ENCODE assay signal across 8 cellular contexts in the genomic region with DNA sequence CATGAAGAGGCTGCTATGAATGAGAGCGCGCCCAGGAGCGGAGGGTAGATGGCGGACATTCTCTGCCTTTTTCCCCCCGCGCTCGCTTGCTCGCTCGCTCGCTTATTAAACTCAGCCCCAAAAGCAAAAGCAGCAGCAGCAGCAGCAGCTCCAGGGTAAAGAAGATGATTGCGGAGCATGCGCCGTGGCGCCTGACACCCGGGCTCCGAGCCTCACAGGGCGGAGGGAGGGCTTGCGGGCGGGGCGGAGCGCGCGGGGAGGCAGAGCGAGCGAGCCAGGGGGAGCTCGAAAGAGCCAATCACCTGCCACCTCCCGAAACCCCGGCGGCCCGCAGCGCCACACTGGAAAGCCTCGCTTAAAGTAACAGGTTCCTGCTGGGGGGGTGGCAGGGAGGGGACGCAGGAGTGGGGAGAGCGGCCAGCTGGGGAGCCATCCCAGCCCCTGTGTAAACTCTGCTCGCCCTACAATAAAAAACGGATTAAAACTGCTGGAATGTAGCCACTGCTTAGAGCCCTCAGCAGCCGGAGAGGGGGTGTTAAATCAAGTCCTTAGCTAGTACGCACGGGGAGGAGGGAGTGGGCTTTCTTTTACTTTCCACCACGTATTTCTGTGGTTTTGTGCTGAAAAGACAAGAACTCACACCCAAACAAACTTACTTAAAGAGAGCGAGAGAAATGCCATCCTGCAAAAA. TPM values are rescaled to one million over a fixed set of nuclear protein-coding genes. Genes with fewer than 3 reads are reported as not detected.
A peak's percentile ranks its signal among the peaks of the same experiment; 100 is the strongest.
DNase-seq lines count a peak whose midpoint lies in the region; FAIRE-seq and TF ChIP-seq lines count a peak whose summit lies in the region.

A gene (minus strand): TSS at position 170 of the 691 bp plus-strand sequence.

- peak within 1 kb of the TSS; percentile 97 for H3K4me2 ChIP-seq in Loucy (ENCODE audit: low read depth, low read length, poor library complexity, severe bottlenecking)

- H3K27ac ChIP-seq in neutrophil, result peak within 1 kb of the TSS; percentile 27

- H3K4me1 ChIP-seq in Loucy (ENCODE audit: insufficient read depth, low read length, poor library complexity, severe bottlenecking), result peaks cover 43% of the 10 kb centered on the region
- H3K4me1 ChIP-seq in neutrophil (ENCODE audit: control insufficient read depth in 1 of 2, insufficient read depth in 1 of 2, low read depth in 1 of 2, low read length in 1 of 2), result peaks cover 42 to 45% of the 10 kb centered on the region in 2 experiments

- peaks cover 43% of the 10 kb centered on the region for H3K79me2 ChIP-seq in Loucy (ENCODE audit: insufficient read depth, low read length)

- peaks cover 32% of the 10 kb centered on the region for H4K20me1 ChIP-seq in Loucy (ENCODE audit: insufficient read depth, low read length, poor library complexity, severe bottlenecking)

- no peaks in the 10 kb centered on the region for H3K9me3 ChIP-seq in Loucy (ENCODE audit: insufficient read depth, low read depth, low read length)
- no peaks in the 10 kb centered on the region for H3K9me3 ChIP-seq in neutrophil

- no peak for TF ChIP-seq POLR2A in H54 (IDR thresholded peaks at IDR 0.05; ENCODE audit: low read depth, low read length)

- FAIRE-seq in H54 (lab: Jason Lieb, UNC) (peak; percentile 93), frontal cortex (lab: Jason Lieb, UNC) (no peak)

- no peaks in the 10 kb centered on the region for H3K9me2 ChIP-seq in Loucy (replicated peaks; ENCODE audit: low read depth, low read length)

- H3K27me3 ChIP-seq in Loucy (ENCODE audit: insufficient read depth, low read length, poor library complexity, severe bottlenecking) (no peaks in the 10 kb centered on the region), neutrophil (peaks cover 72% of the 10 kb centered on the region)

- H3F3A ChIP-seq in Loucy (ENCODE audit: low read depth), result peaks cover 3% of the 10 kb centered on the region; the same call in 1 of the 2 replicates

- peak within 1 kb of the TSS; percentile 87 for H3K4me3 ChIP-seq in Loucy (ENCODE audit: low read length, poor library complexity, severe bottlenecking)
- H3K4me3 ChIP-seq in neutrophil (ENCODE audit: low read depth in 1 of 2, low read length in 1 of 2), result peak within 1 kb of the TSS; percentile 62 to 79

- H3K36me3 ChIP-seq in Loucy (ENCODE audit: insufficient read depth, low read length) (no peaks in the 10 kb centered on the region), neutrophil (no peaks in the 10 kb centered on the region)

- DNase-seq in ELF-1 (ENCODE audit: low read depth, low spot score) (peak; percentile 94), H54 (ENCODE audit: insufficient read length, low spot score) (peak; percentile 94), SHP77 treated with DMSO at 0.1 percent for 48 hours (lab: John Stamatoyannopoulos, UW) (peak; percentile 50), frontal cortex (ENCODE audit: low spot score in 2 of 2) (peak; percentile 89)
- peak; percentile 87 to 96 (median 92) for DNase-seq in activated naive CD4-positive, alpha-beta T cell (lab: John Stamatoyannopoulos, UW)

- H3K9ac ChIP-seq in Loucy (ENCODE audit: low read depth, low read length, poor library complexity, severe bottlenecking), result peak within 1 kb of the TSS; percentile 85

- H2AFZ ChIP-seq in Loucy (ENCODE audit: low read length), result peak within 1 kb of the TSS; percentile 94

- TF ChIP-seq CTCF in Loucy (conservative IDR thresholded peaks at IDR 0.05; ENCODE audit: low read length) (no peak), neutrophil (IDR thresholded peaks at IDR 0.05) (no peak), subcutaneous adipose tissue (IDR thresholded peaks at IDR 0.05; ENCODE audit: low read depth) (no peak)

RNA-seq across cellular contexts. Expression of the gene that starts here (rescaled TPM):
- total RNA-seq in frontal cortex, result 125 TPM
- total RNA-seq in subcutaneous adipose tissue, result 10 to 100 TPM; 10.2 to 15.3 (median 11.0) TPM

Comparison
In these comparisons a context has a peak if more than half of its experiments do, and no peak if none do; other contexts are left out.
1. Peak in every context shown above with its lines: DNase-seq, H3K4me3 ChIP-seq and H3K27ac ChIP-seq.